ENCODE assay signal across 27 cellular contexts in genomic region chr1:232384172-232384571, GRCh38.
DNase-seq lines count a peak whose midpoint lies in the region; ATAC-seq and TF ChIP-seq lines count a peak whose summit lies in the region.
"Had no signal": no experiment of that assay in that cellular context is flagged by ENCODE, and none has a peak within 500 bp of the region (broad histone marks: within the 10 kb centered on the region; RNA-seq: fewer than 3 reads in every experiment).

No MANE protein-coding gene starts in this region.

- H3K4me2 ChIP-seq in HCT116 (ENCODE audit: low read length) (peak overlapping the region; percentile 62), smooth muscle cell (peak overlapping the region; percentile 67)
- H3K4me2 ChIP-seq: PC-9 had no signal

- TF ChIP-seq POLR2A in HCT116 (IDR thresholded peaks at IDR 0.05; ENCODE audit: borderline replicate concordance, extremely low read depth, insufficient read depth, insufficient read length) = no peak
- TF ChIP-seq POLR2A in NB4 (IDR thresholded peaks at IDR 0.05; ENCODE audit: extremely low read depth, insufficient read length) = no peak
- no peak for TF ChIP-seq POLR2A in esophagus squamous epithelium (IDR thresholded peaks at IDR 0.05)

- TF ChIP-seq CTCF in HCT116 (IDR thresholded peaks at IDR 0.05 in 2 of 3, conservative IDR thresholded peaks at IDR 0.05 in 1 of 3; ENCODE audit: borderline replicate concordance in 1 of 3, insufficient read depth in 1 of 3, low read depth in 2 of 3, low read length in 2 of 3) (no peak), NB4 (IDR thresholded peaks at IDR 0.05; ENCODE audit: low read depth, low read length) (no peak), esophagus squamous epithelium (IDR thresholded peaks at IDR 0.05) (no peak), smooth muscle cell (IDR thresholded peaks at IDR 0.05; ENCODE audit: borderline replicate concordance, insufficient read depth, poor library complexity, severe bottlenecking) (no peak)

- RAD21 ChIA-PET in HCT116 (lab: Charles Lee; ENCODE audit: low non-redundant PET in 1 of 2, low total read pairs in 2 of 2, uncharacterized antibody in 2 of 2, unreplicated experiment in 2 of 2) = no interaction called here

- H3K4me3 ChIP-seq in HCT116 (replicated peaks in 1 of 2; ENCODE audit: low read depth in 1 of 2, low read length in 2 of 2) (no peak overlapping the region), NB4 (ENCODE audit: low read depth, low read length) (no peak overlapping the region), esophagus squamous epithelium (no peak overlapping the region), smooth muscle cell (no peak overlapping the region)
- H3K4me3 ChIP-seq: HAP-1, PC-9, SJSA1 had no signal

- DNase-seq in HCT116 (ENCODE audit: low read depth, low spot score) = no peak
- DNase-seq in NB4 (ENCODE audit: low read depth) = peak; percentile 9
- no peak for DNase-seq in esophagus squamous epithelium (lab: John Stamatoyannopoulos, UW)
- no peak for DNase-seq in smooth muscle cell (lab: John Stamatoyannopoulos, UW; ENCODE audit: unreplicated experiment)
- DNase-seq in inferior parietal cortex (ENCODE audit: extremely low spot score) = no peak
- no peak for DNase-seq in islet precursor cell
- DNase-seq in cerebellum (ENCODE audit: low spot score) = no peak
- DNase-seq: ACHN; BE2C; Calu3; CD8-positive, alpha-beta memory T cell; DMS153; DND-41; GOT3; MV-4-11; NCI-H1105 treated with DMSO at 0.1 percent for 48 hours; NCI-H146; NCI-H446; NCI-H524 treated with DMSO at 0.1 percent for 48 hours; NCI-H82; NK-92 treated with Interleukin-12 subunit alpha and Interleukin-12 subunit beta, amount 100 ng/mL, for 24 hours; PC-9; T-cell had no signal

- no peak overlapping the region for H3K9ac ChIP-seq in HCT116 (ENCODE audit: low read length)
- peak overlapping the region; percentile 33 for H3K9ac ChIP-seq in smooth muscle cell (ENCODE audit: low read depth)

- H3K27me3 ChIP-seq in HCT116 (ENCODE audit: insufficient read depth, low read length) (no peaks in the 10 kb centered on the region), esophagus squamous epithelium (no peaks in the 10 kb centered on the region), smooth muscle cell (ENCODE audit: low read depth) (no peaks in the 10 kb centered on the region)
- H3K27me3 ChIP-seq: BE2C, SJSA1 had no signal

- intact Hi-C loops in HCT116 (cut with micrococcal nuclease) (no loop called here), esophagus squamous epithelium (cut with DNase I) (no loop called here)

- TF ChIP-seq RAD21 in HCT116 (IDR thresholded peaks at IDR 0.05; ENCODE audit: low read depth) = no peak

- CTCF ChIA-PET in HCT116 (lab: Charles Lee) = no interaction called here

- 72 to 87% methylated on average over 3 of the region's 3 CpGs for WGBS in esophagus squamous epithelium, 2 donors
- WGBS in smooth muscle cell (ENCODE audit: low lambda C conversion rate) = 67% methylated on average over 1 of the region's 3 CpGs

- ATAC-seq in HCT116 = peak; percentile 20; the same call in 1 of the 2 replicates
- ATAC-seq: Right ventricle myocardium inferior, T-cell had no signal

- H3K27ac ChIP-seq in HCT116 (ENCODE audit: low read depth, low read length) (no peak overlapping the region), esophagus squamous epithelium (peak overlapping the region; percentile 40 to 78 (median 70)), smooth muscle cell (ENCODE audit: low read depth) (peak overlapping the region; percentile 88)
- H3K27ac ChIP-seq: HL-60, PC-9, SJSA1 had no signal

- H3K4me1 ChIP-seq in HCT116 (ENCODE audit: control insufficient read depth in 1 of 2, insufficient read depth in 2 of 2, low read length in 2 of 2) (peaks cover 3 to 30% of the 10 kb centered on the region in 2 experiments; a peak in 3 of 4 replicates), esophagus squamous epithelium (peaks cover 3 to 52% (median 11%) of the 10 kb centered on the region in 3 donors), smooth muscle cell (ENCODE audit: low read depth) (no peaks in the 10 kb centered on the region)
- H3K4me1 ChIP-seq: BE2C had no signal

- H3K36me3 ChIP-seq in HCT116 (ENCODE audit: control insufficient read depth in 1 of 2, insufficient read depth in 2 of 2, low read length in 2 of 2) (no peaks in the 10 kb centered on the region), esophagus squamous epithelium (no peaks in the 10 kb centered on the region), smooth muscle cell (ENCODE audit: low read depth) (no peaks in the 10 kb centered on the region)
- H3K36me3 ChIP-seq: BE2C, HAP-1, SJSA1 had no signal

- POLR2A ChIA-PET in HCT116 (lab: Charles Lee) = no interaction called here

- no peaks in the 10 kb centered on the region for H3K79me2 ChIP-seq in HCT116 (ENCODE audit: insufficient read depth, low read length)
- H3K79me2 ChIP-seq in smooth muscle cell (ENCODE audit: low read depth) = no peaks in the 10 kb centered on the region

- BruUV-seq in HCT116 (replicated peaks; lab: Mats Ljungman, UMichigan) = no TSS peak

- H3F3A ChIP-seq in smooth muscle cell (ENCODE audit: low read depth) = peaks cover 12% of the 10 kb centered on the region

- peak overlapping the region; percentile 56 for H2AFZ ChIP-seq in HCT116 (ENCODE audit: low read depth, low read length, poor library complexity, severe bottlenecking)
- no peak overlapping the region for H2AFZ ChIP-seq in smooth muscle cell (ENCODE audit: low read depth)
- H2AFZ ChIP-seq: PC-9 had no signal

- no peaks in the 10 kb centered on the region for H3K9me2 ChIP-seq in HCT116 (ENCODE audit: insufficient read depth)

- H4K20me1 ChIP-seq in HCT116 (ENCODE audit: insufficient read depth) (no peaks in the 10 kb centered on the region), smooth muscle cell (ENCODE audit: low read depth) (no peaks in the 10 kb centered on the region)

- no peaks in the 10 kb centered on the region for H3K9me3 ChIP-seq in HCT116 (ENCODE audit: control insufficient read depth in 1 of 2, insufficient read depth in 1 of 2, low read depth in 1 of 2, low read length in 2 of 2)
- no peaks in the 10 kb centered on the region for H3K9me3 ChIP-seq in esophagus squamous epithelium
- no peaks in the 10 kb centered on the region for H3K9me3 ChIP-seq in smooth muscle cell (replicated peaks; ENCODE audit: low read depth)
- H3K9me3 ChIP-seq: BE2C, HAP-1, SJSA1 had no signal

TF ChIP-seq in HCT116, 20 proteins besides CTCF, POLR2A, EP300 and RAD21:
- TF ChIP-seq YY1 (IDR thresholded peaks at IDR 0.05; ENCODE audit: extremely low read depth, insufficient replicate concordance, low read depth, low read length) (no peak), REST (IDR thresholded peaks at IDR 0.05; ENCODE audit: low read depth) (no peak)
TF ChIP-seq in HCT116: peak in this region for 0.
